14 cellular contexts compared by ENCODE assay signal in the genomic region with DNA sequence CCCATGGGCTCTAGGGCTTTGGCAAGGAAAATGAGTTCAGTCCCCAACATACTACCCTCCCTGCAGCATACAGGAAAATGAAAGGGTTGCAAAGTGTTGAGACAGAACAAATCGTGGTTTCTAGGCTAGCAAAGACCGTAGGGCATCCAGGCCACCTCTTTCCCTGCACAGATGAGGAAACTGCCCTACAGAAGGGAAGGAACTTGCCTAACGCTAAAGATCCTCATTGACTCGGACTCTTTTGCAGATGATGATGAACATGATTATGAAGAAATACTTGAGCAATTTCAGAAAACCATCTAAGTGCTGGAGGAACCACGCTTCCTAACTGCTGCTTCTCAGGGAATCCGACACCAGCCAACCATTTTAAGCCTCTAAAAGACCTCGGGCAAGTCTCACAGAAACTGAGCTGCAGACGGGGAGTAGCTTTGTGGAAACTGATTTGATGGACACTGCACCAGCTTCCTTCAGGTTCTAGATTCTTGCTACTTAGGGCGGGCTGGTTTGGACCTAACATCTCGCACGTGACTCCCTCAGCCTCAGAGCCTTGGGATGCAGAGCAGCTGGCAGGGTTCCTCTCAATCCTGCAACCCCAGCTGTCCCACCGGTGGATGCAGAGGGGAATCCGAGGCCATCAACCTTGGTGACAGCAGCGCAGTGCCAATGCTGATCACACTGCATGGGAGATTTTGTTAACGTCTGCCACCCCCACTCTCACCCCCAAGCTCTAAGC. TPM values are rescaled to one million over a fixed set of nuclear protein-coding genes. Genes with fewer than 3 reads are reported as not detected.
DNase-seq lines count a peak whose midpoint lies in the region; ATAC-seq and TF ChIP-seq lines count a peak whose summit lies in the region.
"Had no signal": no experiment of that assay in that cellular context is flagged by ENCODE, and none has a peak within 500 bp of the region (broad histone marks: within the 10 kb centered on the region; RNA-seq: fewer than 3 reads in every experiment).

No MANE protein-coding gene starts in this region.

- DNase-seq in activated naive CD4-positive, alpha-beta T cell treated with anti-CD3 and anti-CD28 coated beads, Interleukin-2, amount 10 ng/mL, durations not matched to agents 7 days and 5 days: no peak
- DNase-seq in activated naive CD4-positive, alpha-beta T cell treated with anti-CD3 and anti-CD28 coated beads for 36 hours: no peak
- DNase-seq in activated CD8-positive, alpha-beta T cell treated with anti-CD3 and anti-CD28 coated beads, Interleukin-2, amount 10 ng/mL, durations not matched to agents 7 days and 5 days: no peak
- DNase-seq in left lung: no peak
- DNase-seq in testis: no peak
- no peak for DNase-seq in stimulated activated CD4-positive, alpha-beta T cell treated with anti-CD3 and anti-CD28 coated beads, Interleukin-2, amount 100 ng/mL, for 24 hours
- no peak for DNase-seq in neural progenitor cell (ENCODE audit: low spot score)
- DNase-seq: MG63; NK-92 treated with Interleukin-12 subunit alpha and Interleukin-12 subunit beta, amount 100 ng/mL, for 24 hours; small intestine; stimulated activated naive CD8-positive, alpha-beta T cell treated with anti-CD3 and anti-CD28 coated beads, Interleukin-15, Interleukin-2, amounts not matched to agents 100 U/mL and 50 U/mL, for 24 hours had no signal

- TF ChIP-seq CTCF in left lung (IDR thresholded peaks at IDR 0.05): no peak
- TF ChIP-seq CTCF in testis (IDR thresholded peaks at IDR 0.05): no peak
- no peak for TF ChIP-seq CTCF in neural progenitor cell (IDR thresholded peaks at IDR 0.05)

- no peak for TF ChIP-seq POLR2A in testis (IDR thresholded peaks at IDR 0.05)

- no peaks in the 10 kb centered on the region for H3K27me3 Mint-ChIP-seq in activated naive CD4-positive, alpha-beta T cell treated with anti-CD3 and anti-CD28 coated beads, Interleukin-2, amount 10 ng/mL, durations not matched to agents 7 days and 5 days
- H3K27me3 Mint-ChIP-seq in activated naive CD4-positive, alpha-beta T cell treated with anti-CD3 and anti-CD28 coated beads for 36 hours (ENCODE audit: low read depth): no peaks in the 10 kb centered on the region
- H3K27me3 Mint-ChIP-seq in activated CD8-positive, alpha-beta T cell treated with anti-CD3 and anti-CD28 coated beads, Interleukin-2, amount 10 ng/mL, durations not matched to agents 7 days and 5 days (ENCODE audit: low read depth): no peaks in the 10 kb centered on the region
- no peaks in the 10 kb centered on the region for H3K27me3 Mint-ChIP-seq in neural progenitor cell (ENCODE audit: insufficient read depth, low read depth)

- intact Hi-C loops in activated naive CD4-positive, alpha-beta T cell treated with anti-CD3 and anti-CD28 coated beads for 36 hours (cut with micrococcal nuclease): no loop called here
- intact Hi-C loops in left lung (cut with DNase I): no loop called here
- intact Hi-C loops in testis (cut with DNase I; ENCODE audit: low total_unique reads): no loop called here

- no peaks in the 10 kb centered on the region for H3K9me3 Mint-ChIP-seq in activated naive CD4-positive, alpha-beta T cell treated with anti-CD3 and anti-CD28 coated beads, Interleukin-2, amount 10 ng/mL, durations not matched to agents 7 days and 5 days
- H3K9me3 Mint-ChIP-seq in activated naive CD4-positive, alpha-beta T cell treated with anti-CD3 and anti-CD28 coated beads for 36 hours: no peaks in the 10 kb centered on the region
- no peaks in the 10 kb centered on the region for H3K9me3 Mint-ChIP-seq in activated CD8-positive, alpha-beta T cell treated with anti-CD3 and anti-CD28 coated beads, Interleukin-2, amount 10 ng/mL, durations not matched to agents 7 days and 5 days (ENCODE audit: insufficient read depth)
- no peaks in the 10 kb centered on the region for H3K9me3 Mint-ChIP-seq in neural progenitor cell

- peaks cover 12% of the 10 kb centered on the region for H3F3A ChIP-seq in neural progenitor cell (ENCODE audit: low read depth)

- ATAC-seq in activated CD8-positive, alpha-beta T cell treated with anti-CD3 and anti-CD28 coated beads, Interleukin-2, amount 10 ng/mL, durations not matched to agents 7 days and 5 days: no peak
- ATAC-seq in left lung (peak; percentile 48), GM21576 (IDR thresholded peaks at IDR 0.05; ENCODE audit: unreplicated experiment) (no peak)
- ATAC-seq: esophagus mucosa; stimulated activated naive CD8-positive, alpha-beta T cell treated with anti-CD3 and anti-CD28 coated beads, Interleukin-15, Interleukin-2, amounts not matched to agents 100 U/mL and 50 U/mL, for 24 hours had no signal

- H3K79me2 ChIP-seq in neural progenitor cell (ENCODE audit: low read depth): no peaks in the 10 kb centered on the region

- peaks cover 0 to 93% of the 10 kb centered on the region in 2 donors for H3K36me3 ChIP-seq in left lung
- H3K36me3 ChIP-seq in testis (ENCODE audit: low read depth, missing control alignments): no peaks in the 10 kb centered on the region
- H3K36me3 ChIP-seq in neural progenitor cell: no peaks in the 10 kb centered on the region

- H3K9me3 ChIP-seq in left lung (no peaks in the 10 kb centered on the region), testis (no peaks in the 10 kb centered on the region), neural progenitor cell (ENCODE audit: low read depth) (no peaks in the 10 kb centered on the region)
- H3K9me3 ChIP-seq: MG63 had no signal

- no peaks in the 10 kb centered on the region for H4K20me1 ChIP-seq in neural progenitor cell (ENCODE audit: low read depth)

- no peak overlapping the region for H3K9ac ChIP-seq in neural progenitor cell

- no peak overlapping the region for H2AFZ ChIP-seq in neural progenitor cell (replicated peaks)

- H3K27ac ChIP-seq in left lung: peak overlapping the region; percentile 87 to 95
- H3K27ac ChIP-seq in testis: peak overlapping the region; percentile 7 to 54
- H3K27ac ChIP-seq in neural progenitor cell: no peak overlapping the region
- H3K27ac ChIP-seq: VCaP had no signal

- peaks cover 5 to 93% of the 10 kb centered on the region in 2 donors for H3K4me1 ChIP-seq in left lung
- no peaks in the 10 kb centered on the region for H3K4me1 ChIP-seq in testis
- no peaks in the 10 kb centered on the region for H3K4me1 ChIP-seq in neural progenitor cell

- WGBS in testis, 2 donors: 88% methylated on average over 14 to 15 of the region's 15 CpGs

- H3K4me1 Mint-ChIP-seq in activated naive CD4-positive, alpha-beta T cell treated with anti-CD3 and anti-CD28 coated beads, Interleukin-2, amount 10 ng/mL, durations not matched to agents 7 days and 5 days: peaks cover 59% of the 10 kb centered on the region
- H3K4me1 Mint-ChIP-seq in activated naive CD4-positive, alpha-beta T cell treated with anti-CD3 and anti-CD28 coated beads for 36 hours (ENCODE audit: low read depth): peaks cover 63% of the 10 kb centered on the region
- H3K4me1 Mint-ChIP-seq in activated CD8-positive, alpha-beta T cell treated with anti-CD3 and anti-CD28 coated beads, Interleukin-2, amount 10 ng/mL, durations not matched to agents 7 days and 5 days (ENCODE audit: low read depth): peaks cover 63% of the 10 kb centered on the region
- H3K4me1 Mint-ChIP-seq in neural progenitor cell: no peaks in the 10 kb centered on the region

- POLR2A ChIA-PET in activated CD8-positive, alpha-beta T cell treated with anti-CD3 and anti-CD28 coated beads, Interleukin-2, amount 10 ng/mL, durations not matched to agents 7 days and 5 days (lab: Charles Lee): interaction anchor here (0.9 to 1.6 kb wide), 3 partner anchors 10 to 203 kb away, joined by 4 to 6 read pairs (median 4); partner anchors contain the start of gene EYA3

- CTCF ChIA-PET in activated naive CD4-positive, alpha-beta T cell treated with anti-CD3 and anti-CD28 coated beads, Interleukin-2, amount 10 ng/mL, durations not matched to agents 7 days and 5 days (lab: Charles Lee): interaction anchor here (0.6 to 1.1 kb wide), 3 partner anchors 17 to 329 kb away, joined by 3 to 5 read pairs (median 3); partner anchors contain the start of gene IFI6
- CTCF ChIA-PET in activated naive CD4-positive, alpha-beta T cell treated with anti-CD3 and anti-CD28 coated beads for 36 hours (lab: Charles Lee): interaction anchor here (1.0 kb wide), 1 partner anchor 118 kb away, joined by 3 read pairs; no protein-coding TSS in a partner anchor
- CTCF ChIA-PET in activated CD8-positive, alpha-beta T cell treated with anti-CD3 and anti-CD28 coated beads, Interleukin-2, amount 10 ng/mL, durations not matched to agents 7 days and 5 days (lab: Charles Lee): interaction anchor here (1.1 to 2.3 kb wide), 4 partner anchors 9 to 203 kb away, joined by 3 to 8 read pairs (median 5); partner anchors contain the start of gene EYA3

- peaks cover 67% of the 10 kb centered on the region for H3K36me3 Mint-ChIP-seq in activated naive CD4-positive, alpha-beta T cell treated with anti-CD3 and anti-CD28 coated beads, Interleukin-2, amount 10 ng/mL, durations not matched to agents 7 days and 5 days
- H3K36me3 Mint-ChIP-seq in activated naive CD4-positive, alpha-beta T cell treated with anti-CD3 and anti-CD28 coated beads for 36 hours (ENCODE audit: low read depth): peaks cover 42% of the 10 kb centered on the region
- H3K36me3 Mint-ChIP-seq in activated CD8-positive, alpha-beta T cell treated with anti-CD3 and anti-CD28 coated beads, Interleukin-2, amount 10 ng/mL, durations not matched to agents 7 days and 5 days (ENCODE audit: low read depth): peaks cover 82% of the 10 kb centered on the region
- peaks cover 15% of the 10 kb centered on the region for H3K36me3 Mint-ChIP-seq in neural progenitor cell

- no peak overlapping the region for H3K4me3 Mint-ChIP-seq in activated naive CD4-positive, alpha-beta T cell treated with anti-CD3 and anti-CD28 coated beads, Interleukin-2, amount 10 ng/mL, durations not matched to agents 7 days and 5 days
- no peak overlapping the region for H3K4me3 Mint-ChIP-seq in activated naive CD4-positive, alpha-beta T cell treated with anti-CD3 and anti-CD28 coated beads for 36 hours
- peak overlapping the region; percentile 73 for H3K4me3 Mint-ChIP-seq in activated CD8-positive, alpha-beta T cell treated with anti-CD3 and anti-CD28 coated beads, Interleukin-2, amount 10 ng/mL, durations not matched to agents 7 days and 5 days
- H3K4me3 Mint-ChIP-seq in neural progenitor cell: no peak overlapping the region

- H3K27me3 ChIP-seq in left lung (no peaks in the 10 kb centered on the region), testis (no peaks in the 10 kb centered on the region), neural progenitor cell (no peaks in the 10 kb centered on the region)
- H3K27me3 ChIP-seq: MG63 had no signal

- H3K27ac Mint-ChIP-seq in activated naive CD4-positive, alpha-beta T cell treated with anti-CD3 and anti-CD28 coated beads, Interleukin-2, amount 10 ng/mL, durations not matched to agents 7 days and 5 days: peak overlapping the region; percentile 96
- no peak overlapping the region for H3K27ac Mint-ChIP-seq in activated naive CD4-positive, alpha-beta T cell treated with anti-CD3 and anti-CD28 coated beads for 36 hours
- H3K27ac Mint-ChIP-seq in activated CD8-positive, alpha-beta T cell treated with anti-CD3 and anti-CD28 coated beads, Interleukin-2, amount 10 ng/mL, durations not matched to agents 7 days and 5 days: peak overlapping the region; percentile 90
- H3K27ac Mint-ChIP-seq in neural progenitor cell: no peak overlapping the region

- H3K4me2 ChIP-seq in neural progenitor cell: no peak overlapping the region

- H3K4me3 ChIP-seq in left lung (peak overlapping the region in 1 of 2 donors; percentile 22), testis (no peak overlapping the region), neural progenitor cell (no peak overlapping the region)
- H3K4me3 ChIP-seq: MG63 had no signal

RNA-seq across cellular contexts. Expression of gene THEMIS2, which starts 13.4 kb away (rescaled TPM):
- 10 to 100 TPM; 12.9 to 17.5 TPM for total RNA-seq in activated naive CD4-positive, alpha-beta T cell treated with anti-CD3 and anti-CD28 coated beads for 36 hours
- 10 to 100 TPM; 35.9 to 39.9 TPM for total RNA-seq in activated CD8-positive, alpha-beta T cell treated with anti-CD3 and anti-CD28 coated beads, Interleukin-2, amount 10 ng/mL, durations not matched to agents 7 days and 5 days
- total RNA-seq in left lung (100 to 1,000 TPM in 1 of 2 donors, 10 to 100 TPM in 1; 33.7 to 110 TPM), testis (100 to 1,000 TPM; 103 to 132 TPM), neural progenitor cell (ENCODE audit: low replicate concordance) (1.7 and 6.7 TPM in 2 replicates)
- 56.9 TPM for polyA plus RNA-seq in testis (ENCODE audit: insufficient read depth, low read depth, low replicate concordance)

RNA-seq across cellular contexts. Expression of gene RPA2, which starts 28.6 kb away (rescaled TPM):
- total RNA-seq in activated naive CD4-positive, alpha-beta T cell treated with anti-CD3 and anti-CD28 coated beads for 36 hours: 10 to 100 TPM; 62.9 to 76.7 TPM
- 10 to 100 TPM; 79.0 to 81.0 TPM for total RNA-seq in activated CD8-positive, alpha-beta T cell treated with anti-CD3 and anti-CD28 coated beads, Interleukin-2, amount 10 ng/mL, durations not matched to agents 7 days and 5 days
- total RNA-seq in left lung: 10 to 100 TPM; 21.1 to 29.8 TPM
- total RNA-seq in testis: 10 to 100 TPM; 67.7 to 71.3 TPM
- polyA plus RNA-seq in testis (ENCODE audit: insufficient read depth, low read depth, low replicate concordance): 131 TPM
- 94.3 and 97.0 TPM in 2 replicates for total RNA-seq in neural progenitor cell (ENCODE audit: low replicate concordance)

RNA-seq across cellular contexts. Expression of gene SMPDL3B, which starts 49.0 kb away (rescaled TPM):
- total RNA-seq in activated naive CD4-positive, alpha-beta T cell treated with anti-CD3 and anti-CD28 coated beads for 36 hours: under 1 TPM; 0.52 to 0.72 TPM
- total RNA-seq in activated CD8-positive, alpha-beta T cell treated with anti-CD3 and anti-CD28 coated beads, Interleukin-2, amount 10 ng/mL, durations not matched to agents 7 days and 5 days: under 1 TPM; 0.76 to 0.82 TPM
- total RNA-seq in left lung (10 to 100 TPM; 14.8 to 15.7 TPM), testis (1 to 10 TPM; 2.1 to 2.5 TPM), neural progenitor cell (ENCODE audit: low replicate concordance) (1.2 and 3.9 TPM in 2 replicates)
- polyA plus RNA-seq in testis (ENCODE audit: insufficient read depth, low read depth, low replicate concordance): 2.7 TPM

RNA-seq across cellular contexts. Expression of gene PPP1R8, which starts 55.2 kb away (rescaled TPM):
- total RNA-seq in activated naive CD4-positive, alpha-beta T cell treated with anti-CD3 and anti-CD28 coated beads for 36 hours: 10 to 100 TPM; 34.1 to 35.8 TPM
- total RNA-seq in activated CD8-positive, alpha-beta T cell treated with anti-CD3 and anti-CD28 coated beads, Interleukin-2, amount 10 ng/mL, durations not matched to agents 7 days and 5 days: 10 to 100 TPM; 61.4 to 66.6 TPM
- total RNA-seq in left lung (10 to 100 TPM; 31.1 to 34.4 TPM), testis (10 to 100 TPM; 39.4 to 57.7 TPM), neural progenitor cell (ENCODE audit: low replicate concordance) (61.2 and 66.3 TPM in 2 replicates)
- 49.4 TPM for polyA plus RNA-seq in testis (ENCODE audit: insufficient read depth, low read depth, low replicate concordance)

Comparison
In these comparisons a context has a peak if more than half of its experiments do, and no peak if none do; other contexts are left out.
1. H3K27ac Mint-ChIP-seq: peak in activated naive CD4-positive, alpha-beta T cell treated with anti-CD3 and anti-CD28 coated beads, Interleukin-2, amount 10 ng/mL, durations not matched to agents 7 days and 5 days (single experiment) and activated CD8-positive, alpha-beta T cell treated with anti-CD3 and anti-CD28 coated beads, Interleukin-2, amount 10 ng/mL, durations not matched to agents 7 days and 5 days (single experiment); none in activated naive CD4-positive, alpha-beta T cell treated with anti-CD3 and anti-CD28 coated beads for 36 hours (single experiment) and neural progenitor cell (single experiment).